In the genomic region with DNA sequence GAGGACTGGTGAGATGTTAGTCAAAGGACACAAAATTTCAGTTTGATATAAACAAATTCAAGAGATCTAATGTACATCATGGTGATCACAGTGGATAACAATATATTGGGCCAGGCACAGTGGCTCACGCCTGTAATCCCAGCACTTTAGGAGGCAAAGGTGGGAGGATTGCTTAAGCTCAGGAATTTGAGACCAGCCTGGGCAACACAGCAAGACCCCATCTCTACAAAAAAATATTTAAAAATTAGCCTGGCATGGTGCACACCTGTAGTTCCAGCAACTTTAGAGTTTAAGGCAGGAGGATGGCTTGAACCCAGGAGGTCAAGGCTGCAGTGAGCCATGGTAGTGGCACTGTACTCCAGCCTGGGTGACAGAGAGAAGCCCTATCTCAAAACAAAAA, we compare ENCODE assay signal across 23 cellular contexts. TPM values are rescaled to one million over a fixed set of nuclear protein-coding genes. Genes with fewer than 3 reads are reported as not detected.
DNase-seq lines count a peak whose midpoint lies in the region; ATAC-seq, FAIRE-seq and TF ChIP-seq lines count a peak whose summit lies in the region.
"Had no signal": no experiment of that assay in that cellular context is flagged by ENCODE, and none has a peak within 500 bp of the region (broad histone marks: within the 10 kb centered on the region; RNA-seq: fewer than 3 reads in every experiment).

No MANE protein-coding gene starts in this region.

- H3K27me3 Mint-ChIP-seq in glutamatergic neuron (ENCODE audit: unreplicated experiment): peaks cover 10% of the 10 kb centered on the region
- H3K27me3 Mint-ChIP-seq: CD4-positive, alpha-beta memory T cell had no signal

- no peaks in the 10 kb centered on the region for H4K20me1 ChIP-seq in HepG2 (ENCODE audit: insufficient read depth, low read length)
- peaks cover 31% of the 10 kb centered on the region for H4K20me1 ChIP-seq in hepatocyte (ENCODE audit: insufficient read depth, poor library complexity, severe bottlenecking)

- in situ Hi-C loops in HepG2 (cut with HindIII; ENCODE audit: extremely low pct_ligation_motif_present, low pct_unique_long_range_greater_than_20kb): no loop called here

- no peaks in the 10 kb centered on the region for H3K9me2 ChIP-seq in hepatocyte (replicated peaks; ENCODE audit: insufficient read depth)

- H3K4me3 ChIP-seq in HepG2 (replicated peaks in 1 of 3; ENCODE audit: insufficient read depth in 1 of 3, low read depth in 2 of 3, low read length in 3 of 3) (no peak overlapping the region), right lobe of liver (no peak overlapping the region), stomach (no peak overlapping the region), hepatocyte (no peak overlapping the region)
- H3K4me3 ChIP-seq: GM12878, GM23338, SJSA1 had no signal

- peaks cover 41% of the 10 kb centered on the region for H3K4me1 ChIP-seq in HepG2 (ENCODE audit: insufficient read depth, low read length)
- H3K4me1 ChIP-seq in right lobe of liver: peaks cover 0 to 90% (median 34%) of the 10 kb centered on the region in 4 donors
- H3K4me1 ChIP-seq in stomach: peaks cover 74 to 99% (median 90%) of the 10 kb centered on the region in 4 donors
- H3K4me1 ChIP-seq in hepatocyte (ENCODE audit: insufficient read depth): peaks cover 54% of the 10 kb centered on the region

- DNase-seq in HepG2 (ENCODE audit: low spot score) (no peak), right lobe of liver (no peak), glutamatergic neuron (no peak), stomach (no peak), hepatocyte (ENCODE audit: low spot score) (no peak), H54 (ENCODE audit: insufficient read length, low spot score) (no peak)
- DNase-seq: 8988T; CD4-positive, alpha-beta memory T cell; DND-41; HCEC 1CT; NCI-H1417; NCI-H2081 treated with DMSO at 0.1 percent for 48 hours; NCI-H524 treated with DMSO at 0.1 percent for 48 hours had no signal

- H3K4me2 ChIP-seq in HepG2 (ENCODE audit: low read depth, low read length): no peak overlapping the region
- H3K4me2 ChIP-seq in hepatocyte: no peak overlapping the region
- H3K4me2 ChIP-seq: GM23338 had no signal

- CTCF ChIA-PET in HepG2 (lab: Yijun Ruan, JAX; ENCODE audit: low intra/inter-chr PET ratio, low total read pairs): no interaction called here

- peaks cover 7% of the 10 kb centered on the region for H3K9me3 Mint-ChIP-seq in glutamatergic neuron (ENCODE audit: unreplicated experiment)
- H3K9me3 Mint-ChIP-seq: CD4-positive, alpha-beta memory T cell; GM23338 had no signal

- peaks cover 59% of the 10 kb centered on the region for H3K79me2 ChIP-seq in HepG2 (ENCODE audit: insufficient read depth, low read length)
- H3K79me2 ChIP-seq in hepatocyte: peaks cover 96% of the 10 kb centered on the region

- H3K9ac ChIP-seq in HepG2 (ENCODE audit: insufficient read depth, low read depth, low read length): no peak overlapping the region

- H2AFZ ChIP-seq in HepG2 (ENCODE audit: low read length) (no peak overlapping the region), hepatocyte (no peak overlapping the region)
- H2AFZ ChIP-seq: GM23338 had no signal

- WGBS in HepG2 (ENCODE audit: low lambda C conversion rate): 100% methylated on average over 1 of the region's 1 CpG
- WGBS in right lobe of liver (ENCODE audit: insufficient coverage, low coverage, low lambda C conversion rate, missing lambda C conversion rate): 100% methylated on average over 1 of the region's 1 CpG
- 89 to 100% (median 98%) methylated on average over 1 of the region's 1 CpG for WGBS in stomach, 5 donors
- WGBS in hepatocyte (ENCODE audit: low lambda C conversion rate, missing lambda C conversion rate): 100% methylated on average over 1 of the region's 1 CpG

- ATAC-seq in HepG2: no peak
- ATAC-seq in right lobe of liver: no peak
- no peak for ATAC-seq in GM21786 (IDR thresholded peaks at IDR 0.05; ENCODE audit: unreplicated experiment)
- ATAC-seq: GM12878, GM23338, Right ventricle myocardium inferior had no signal

- FAIRE-seq in HepG2 (lab: Jason Lieb, UNC) (no peak), H54 (lab: Jason Lieb, UNC) (no peak)
- FAIRE-seq: GM12878, RCC 7860 had no signal

- peaks cover 2 to 3% of the 10 kb centered on the region in 2 experiments; a peak in 1 of 5 replicates for H3K36me3 ChIP-seq in HepG2 (replicated peaks in 1 of 2; ENCODE audit: control insufficient read depth in 1 of 2, insufficient read depth in 2 of 2, low read length in 2 of 2)
- H3K36me3 ChIP-seq in right lobe of liver: no peaks in the 10 kb centered on the region
- H3K36me3 ChIP-seq in stomach: no peaks in the 10 kb centered on the region
- H3K36me3 ChIP-seq in hepatocyte (replicated peaks; ENCODE audit: insufficient read depth, low read depth): no peaks in the 10 kb centered on the region

- TF ChIP-seq EP300 in HepG2 (IDR thresholded peaks at IDR 0.05; ENCODE audit: low read depth in 2 of 2, low read length in 2 of 2) (no peak), HepG2 (CRISPR knock-in tag; IDR thresholded peaks at IDR 0.05; ENCODE audit: borderline replicate concordance) (no peak), stomach (IDR thresholded peaks at IDR 0.05) (no peak)

- H3K4me1 Mint-ChIP-seq in glutamatergic neuron (ENCODE audit: low read depth, unreplicated experiment): peaks cover 73% of the 10 kb centered on the region

- BruUV-seq in HepG2 (replicated peaks; lab: Mats Ljungman, UMichigan): no TSS peak

- intact Hi-C loops in HepG2 (cut with micrococcal nuclease; ENCODE audit: unreplicated experiment) (no loop called here), right lobe of liver (cut with DNase I) (no loop called here), stomach (cut with DNase I; ENCODE audit: low total_unique reads) (no loop called here)

- H3K27ac Mint-ChIP-seq in glutamatergic neuron (ENCODE audit: unreplicated experiment): peak overlapping the region; percentile 74
- H3K27ac Mint-ChIP-seq: CD4-positive, alpha-beta memory T cell; GM23338 had no signal

- no peak for TF ChIP-seq POLR2A in HepG2 (IDR thresholded peaks at IDR 0.05; ENCODE audit: insufficient read depth in 1 of 2, low read depth in 2 of 2, low read length in 2 of 2)
- no peak for TF ChIP-seq POLR2A in right lobe of liver (IDR thresholded peaks at IDR 0.05)
- TF ChIP-seq POLR2A in stomach (IDR thresholded peaks at IDR 0.05): no peak
- no peak for TF ChIP-seq POLR2A in H54 (IDR thresholded peaks at IDR 0.05; ENCODE audit: low read depth, low read length)

- H3K27ac ChIP-seq in HepG2 (ENCODE audit: extremely low read length, insufficient read depth, low read length) (no peak overlapping the region), right lobe of liver (no peak overlapping the region), stomach (peak overlapping the region in 3 of 5 donors; percentile 21 to 96 (median 47)), hepatocyte (no peak overlapping the region)
- H3K27ac ChIP-seq: BLaER1 treated with 17β-estradiol and CSF1 and Interleukin-3, amounts not matched to agents 10 nM and 100 nM; HL-60; SJSA1 had no signal

- H3K4me3 Mint-ChIP-seq in glutamatergic neuron (ENCODE audit: unreplicated experiment): peak overlapping the region; percentile 47
- H3K4me3 Mint-ChIP-seq: CD4-positive, alpha-beta memory T cell; GM23338 had no signal

- no peak for TF ChIP-seq CTCF in HepG2 (CRISPR knock-in tag; IDR thresholded peaks at IDR 0.05)
- TF ChIP-seq CTCF in right lobe of liver (IDR thresholded peaks at IDR 0.05): no peak
- TF ChIP-seq CTCF in glutamatergic neuron (IDR thresholded peaks at IDR 0.05; ENCODE audit: partially characterized antibody, unreplicated experiment): no peak
- TF ChIP-seq CTCF in stomach (IDR thresholded peaks at IDR 0.05): no peak
- no peak for TF ChIP-seq CTCF in hepatocyte (IDR thresholded peaks at IDR 0.05; ENCODE audit: poor library complexity)

- POLR2A ChIA-PET in HepG2 (lab: Yijun Ruan, JAX): no interaction called here

- H3K27me3 ChIP-seq in HepG2 (ENCODE audit: control insufficient read depth in 1 of 2, insufficient read depth in 2 of 2, low read length in 2 of 2) (no peaks in the 10 kb centered on the region), right lobe of liver (no peaks in the 10 kb centered on the region), stomach (no peaks in the 10 kb centered on the region), hepatocyte (no peaks in the 10 kb centered on the region)
- H3K27me3 ChIP-seq: BLaER1 treated with 17β-estradiol and CSF1 and Interleukin-3, amounts not matched to agents 10 nM and 100 nM; SJSA1 had no signal

- TF ChIP-seq RAD21 in HepG2 (CRISPR knock-in tag; IDR thresholded peaks at IDR 0.05): no peak

- H3K36me3 Mint-ChIP-seq in glutamatergic neuron (ENCODE audit: unreplicated experiment): no peaks in the 10 kb centered on the region

- no peaks in the 10 kb centered on the region for H3K9me3 ChIP-seq in HepG2 (ENCODE audit: low read length)
- H3K9me3 ChIP-seq in right lobe of liver: no peaks in the 10 kb centered on the region
- H3K9me3 ChIP-seq in stomach: no peaks in the 10 kb centered on the region
- H3K9me3 ChIP-seq in hepatocyte (ENCODE audit: low read depth): no peaks in the 10 kb centered on the region
- H3K9me3 ChIP-seq: BLaER1 treated with 17β-estradiol and CSF1 and Interleukin-3, amounts not matched to agents 10 nM and 100 nM; SJSA1 had no signal

RNA-seq across cellular contexts. Expression of a gene that starts 8.7 kb away (rescaled TPM):
- total RNA-seq in HepG2 (2016; rRNA removed; fragmentation: Illumina TruSeq; extraction: Trizol) (23.5 and 43.4 TPM in 2 replicates), right lobe of liver (100 to 1,000 TPM; 102 to 133 (median 125) TPM), glutamatergic neuron (ENCODE audit: unreplicated experiment) (330 TPM), stomach (100 to 1,000 TPM in 3 of 5 donors, 10 to 100 TPM in 2; 84.0 to 293 (median 161) TPM), hepatocyte (244 and 246 TPM in 2 replicates)
- 3.4 and 5.0 TPM in 2 replicates for total RNA-seq in HepG2 (2016; cell fraction: cytosol; rRNA removed; fragmentation: Illumina TruSeq; extraction: Trizol; ENCODE audit: low read depth)
- 27.0 and 44.9 TPM in 2 replicates for total RNA-seq in HepG2 (2016; cell fraction: insoluble cytoplasmic fraction; rRNA removed; fragmentation: Illumina TruSeq; extraction: Trizol)
- total RNA-seq in HepG2 (2016; cell fraction: membrane; rRNA removed; fragmentation: Illumina TruSeq; extraction: Trizol): 11.4 and 14.4 TPM in 2 replicates
- 46.8 and 54.9 TPM in 2 replicates for total RNA-seq in HepG2 (2016; cell fraction: nucleus; rRNA removed; fragmentation: Illumina TruSeq; extraction: Trizol)
- polyA plus RNA-seq in HepG2 (2011; rRNA removed) (40.6 and 45.9 TPM in 2 replicates), stomach (10 to 100 TPM; 30.4 to 55.3 (median 42.7) TPM), hepatocyte (85.8 and 131 TPM in 2 replicates)
- 21.7 and 39.6 TPM in 2 replicates for polyA plus RNA-seq in HepG2 (2011; cell fraction: cytosol; rRNA removed)
- 16.5 and 20.8 TPM in 2 replicates for polyA plus RNA-seq in HepG2 (2011; cell fraction: nucleus; rRNA removed)
- 49.6 and 72.8 TPM in 2 replicates for polyA plus RNA-seq in HepG2 (2012)
- 2.5 and 3.1 TPM in 2 replicates for polyA plus RNA-seq in HepG2 (2016; cell fraction: cytosol; fragmentation: Illumina TruSeq; extraction: Trizol; ENCODE audit: low read depth)
- 20.1 and 21.1 TPM in 2 replicates for polyA plus RNA-seq in HepG2 (2016; cell fraction: insoluble cytoplasmic fraction; fragmentation: Illumina TruSeq; extraction: Trizol; ENCODE audit: low read depth)
- 6.3 and 6.6 TPM in 2 replicates for polyA plus RNA-seq in HepG2 (2016; cell fraction: membrane; fragmentation: Illumina TruSeq; extraction: Trizol; ENCODE audit: low read depth)
- polyA plus RNA-seq in HepG2 (2016; cell fraction: nucleus; fragmentation: Illumina TruSeq; extraction: Trizol; ENCODE audit: insufficient read depth, low read depth): 41.0 and 42.6 TPM in 2 replicates
- polyA minus RNA-seq in HepG2 (2011; rRNA and poly(A)+ RNA removed; ENCODE audit: low replicate concordance): 35.5 and 55.9 TPM in 2 replicates
- 46.9 and 76.7 TPM in 2 replicates for polyA minus RNA-seq in HepG2 (2011; cell fraction: cytosol; rRNA and poly(A)+ RNA removed)
- polyA minus RNA-seq in HepG2 (2011; cell fraction: nucleus; rRNA and poly(A)+ RNA removed): 69.5 and 87.4 TPM in 2 replicates

RNA-seq across cellular contexts. Expression of a gene that starts 46.6 kb away (rescaled TPM):
- total RNA-seq in HepG2 (2016; rRNA removed; fragmentation: Illumina TruSeq; extraction: Trizol): 0.29 and 0.33 TPM in 2 replicates
- total RNA-seq in HepG2 (2016; cell fraction: cytosol; rRNA removed; fragmentation: Illumina TruSeq; extraction: Trizol; ENCODE audit: low read depth): 0.30 TPM in 1 of 2 replicates, not detected in the other
- 0.37 and 0.65 TPM in 2 replicates for total RNA-seq in HepG2 (2016; cell fraction: insoluble cytoplasmic fraction; rRNA removed; fragmentation: Illumina TruSeq; extraction: Trizol)
- total RNA-seq in HepG2 (2016; cell fraction: membrane; rRNA removed; fragmentation: Illumina TruSeq; extraction: Trizol): 0.25 and 0.41 TPM in 2 replicates
- 0.31 and 0.50 TPM in 2 replicates for total RNA-seq in HepG2 (2016; cell fraction: nucleus; rRNA removed; fragmentation: Illumina TruSeq; extraction: Trizol)
- 0.60 and 0.66 TPM in 2 replicates for polyA plus RNA-seq in HepG2 (2011; rRNA removed)
- 0.24 and 0.50 TPM in 2 replicates for polyA plus RNA-seq in HepG2 (2011; cell fraction: cytosol; rRNA removed)
- polyA plus RNA-seq in HepG2 (2011; cell fraction: nucleus; rRNA removed): 0.06 and 1.5 TPM in 2 replicates
- polyA plus RNA-seq in HepG2 (2012): 1.2 and 1.8 TPM in 2 replicates
- polyA plus RNA-seq in HepG2 (2016; cell fraction: cytosol; fragmentation: Illumina TruSeq; extraction: Trizol; ENCODE audit: low read depth): 0.27 and 0.29 TPM in 2 replicates
- polyA plus RNA-seq in HepG2 (2016; cell fraction: insoluble cytoplasmic fraction; fragmentation: Illumina TruSeq; extraction: Trizol; ENCODE audit: low read depth): 0.29 and 0.50 TPM in 2 replicates
- polyA plus RNA-seq in HepG2 (2016; cell fraction: membrane; fragmentation: Illumina TruSeq; extraction: Trizol; ENCODE audit: low read depth): not detected in 2 replicates
- polyA plus RNA-seq in HepG2 (2016; cell fraction: nucleus; fragmentation: Illumina TruSeq; extraction: Trizol; ENCODE audit: insufficient read depth, low read depth): 0.44 TPM in 1 of 2 replicates, not detected in the other
- 0.02 TPM in 1 of 2 replicates, not detected in the other for polyA minus RNA-seq in HepG2 (2011; rRNA and poly(A)+ RNA removed; ENCODE audit: low replicate concordance)
- polyA minus RNA-seq in HepG2 (2011; cell fraction: cytosol; rRNA and poly(A)+ RNA removed): 0.69 TPM in 1 of 2 replicates, not detected in the other
- polyA minus RNA-seq in HepG2 (2011; cell fraction: nucleus; rRNA and poly(A)+ RNA removed): 1.5 and 1.9 TPM in 2 replicates
- 1 to 10 TPM; 1.2 to 5.0 (median 2.9) TPM for total RNA-seq in right lobe of liver
- 2.9 TPM for total RNA-seq in glutamatergic neuron (ENCODE audit: unreplicated experiment)
- 1 to 10 TPM in 3 of 5 donors, under 1 TPM in 1, not detected in 1; under 0.01 to 9.5 (median 5.6) TPM for total RNA-seq in stomach
- 10 to 100 TPM in 1 of 3 donors, 1 to 10 TPM in 2; 6.2 to 10.8 (median 6.5) TPM for polyA plus RNA-seq in stomach
- 5.9 and 9.3 TPM in 2 replicates for total RNA-seq in hepatocyte
- polyA plus RNA-seq in hepatocyte: 8.9 and 11.1 TPM in 2 replicates
- total RNA-seq: GM12878, M059J, OCI-LY7, SJSA1 had no signal

RNA-seq across cellular contexts. Expression of a gene that starts 56.7 kb away (rescaled TPM):
- total RNA-seq in HepG2 (2016; rRNA removed; fragmentation: Illumina TruSeq; extraction: Trizol) (69.3 and 90.0 TPM in 2 replicates), right lobe of liver (10 to 100 TPM; 13.3 to 18.9 (median 14.4) TPM), glutamatergic neuron (ENCODE audit: unreplicated experiment) (43.4 TPM), stomach (10 to 100 TPM in 3 of 5 donors, 1 to 10 TPM in 2; 9.3 to 87.6 (median 10.3) TPM), hepatocyte (40.9 and 43.3 TPM in 2 replicates)
- total RNA-seq in HepG2 (2016; cell fraction: cytosol; rRNA removed; fragmentation: Illumina TruSeq; extraction: Trizol; ENCODE audit: low read depth): 120 and 132 TPM in 2 replicates
- total RNA-seq in HepG2 (2016; cell fraction: insoluble cytoplasmic fraction; rRNA removed; fragmentation: Illumina TruSeq; extraction: Trizol): 67.1 and 86.7 TPM in 2 replicates
- total RNA-seq in HepG2 (2016; cell fraction: membrane; rRNA removed; fragmentation: Illumina TruSeq; extraction: Trizol): 51.2 and 67.2 TPM in 2 replicates
- 49.9 and 54.3 TPM in 2 replicates for total RNA-seq in HepG2 (2016; cell fraction: nucleus; rRNA removed; fragmentation: Illumina TruSeq; extraction: Trizol)
- polyA plus RNA-seq in HepG2 (2011; rRNA removed) (22.9 and 36.1 TPM in 2 replicates), stomach (10 to 100 TPM; 14.2 to 21.8 (median 21.5) TPM), hepatocyte (20.6 and 31.1 TPM in 2 replicates)
- 14.6 and 21.0 TPM in 2 replicates for polyA plus RNA-seq in HepG2 (2011; cell fraction: cytosol; rRNA removed)
- polyA plus RNA-seq in HepG2 (2011; cell fraction: nucleus; rRNA removed): 12.2 and 15.9 TPM in 2 replicates
- polyA plus RNA-seq in HepG2 (2012): 20.9 and 27.3 TPM in 2 replicates
- 6.2 and 8.0 TPM in 2 replicates for polyA plus RNA-seq in HepG2 (2016; cell fraction: cytosol; fragmentation: Illumina TruSeq; extraction: Trizol; ENCODE audit: low read depth)
- 58.3 and 59.3 TPM in 2 replicates for polyA plus RNA-seq in HepG2 (2016; cell fraction: insoluble cytoplasmic fraction; fragmentation: Illumina TruSeq; extraction: Trizol; ENCODE audit: low read depth)
- 14.5 and 14.7 TPM in 2 replicates for polyA plus RNA-seq in HepG2 (2016; cell fraction: membrane; fragmentation: Illumina TruSeq; extraction: Trizol; ENCODE audit: low read depth)
- 60.9 and 62.3 TPM in 2 replicates for polyA plus RNA-seq in HepG2 (2016; cell fraction: nucleus; fragmentation: Illumina TruSeq; extraction: Trizol; ENCODE audit: insufficient read depth, low read depth)
- polyA minus RNA-seq in HepG2 (2011; rRNA and poly(A)+ RNA removed; ENCODE audit: low replicate concordance): 31.7 and 31.8 TPM in 2 replicates
- 35.0 and 35.8 TPM in 2 replicates for polyA minus RNA-seq in HepG2 (2011; cell fraction: cytosol; rRNA and poly(A)+ RNA removed)
- polyA minus RNA-seq in HepG2 (2011; cell fraction: nucleus; rRNA and poly(A)+ RNA removed): 48.5 and 64.5 TPM in 2 replicates

Comparison
In these comparisons a context has a peak if more than half of its experiments do, and no peak if none do; other contexts are left out.
1. H3K27ac ChIP-seq: peak in stomach (3 of 5); none in HepG2 (single experiment), right lobe of liver (0 of 3) and hepatocyte (single experiment).